Comparison of ENCODE assay signal across 34 cellular contexts in the genomic region with DNA sequence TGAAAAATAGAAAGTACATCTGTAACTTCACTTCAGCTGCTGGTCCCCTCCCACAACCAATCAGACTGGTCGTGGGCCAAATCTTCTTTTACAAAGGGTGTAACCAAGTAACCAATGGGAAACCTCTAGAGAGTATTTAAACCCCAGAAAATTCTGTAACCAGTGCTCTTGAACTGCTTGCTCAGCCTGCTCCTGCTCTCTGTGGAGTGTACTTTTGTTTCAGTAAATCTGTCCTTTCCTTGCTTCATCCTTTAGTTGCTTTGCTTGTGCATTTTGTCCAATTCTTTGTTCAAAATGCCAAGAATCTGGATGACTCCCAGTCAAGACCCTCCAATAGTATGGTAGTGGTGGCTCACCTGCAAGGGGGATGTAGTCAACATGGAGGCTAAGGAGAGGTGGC.
"Had no signal": no experiment of that assay in that cellular context is flagged by ENCODE, and none has a peak within 500 bp of the region (broad histone marks: within the 10 kb centered on the region; RNA-seq: fewer than 3 reads in every experiment).

No MANE protein-coding gene starts in this region.

- H3K27ac ChIP-seq: KMS-11 had no signal

- H3K36me3 ChIP-seq: MG63 had no signal

- DNase-seq: Karpas-422, Kasumi-1, MG63, MM.1S, MV-4-11, NCI-H1048, NCI-H1092, NCI-H1092 treated with DMSO at 0.1 percent for 48 hours, NCI-H1105, NCI-H1105 treated with DMSO at 0.1 percent for 48 hours, NCI-H1417, NCI-H1417 treated with DMSO at 0.1 percent for 48 hours, NCI-H1436, NCI-H1436 treated with DMSO at 0.1 percent for 48 hours, NCI-H146, NCI-H1694, NCI-H1694 treated with DMSO at 0.1 percent for 48 hours, NCI-H187, NCI-H187 treated with DMSO at 0.1 percent for 48 hours, NCI-H1930, NCI-H2029, NCI-H2029 treated with DMSO at 0.1 percent for 48 hours, NCI-H2081, NCI-H2081 treated with DMSO at 0.1 percent for 48 hours, NCI-H2107, NCI-H2171, NCI-H2171 treated with DMSO at 0.1 percent for 48 hours, NCI-H2227 treated with DMSO at 0.1 percent for 48 hours, NCI-H226, NCI-H345, NCI-H446, NCI-H446 treated with DMSO at 0.1 percent for 48 hours, NCI-H510A had no signal

- H3K9ac ChIP-seq: KMS-11 had no signal

- H3K9me3 ChIP-seq: MG63 had no signal

- H3K4me2 ChIP-seq: KMS-11 had no signal

- H3K27me3 ChIP-seq: MG63 had no signal

- H3K4me3 ChIP-seq: MG63 had no signal
